8 cellular contexts compared by ENCODE assay signal in the genomic region with DNA sequence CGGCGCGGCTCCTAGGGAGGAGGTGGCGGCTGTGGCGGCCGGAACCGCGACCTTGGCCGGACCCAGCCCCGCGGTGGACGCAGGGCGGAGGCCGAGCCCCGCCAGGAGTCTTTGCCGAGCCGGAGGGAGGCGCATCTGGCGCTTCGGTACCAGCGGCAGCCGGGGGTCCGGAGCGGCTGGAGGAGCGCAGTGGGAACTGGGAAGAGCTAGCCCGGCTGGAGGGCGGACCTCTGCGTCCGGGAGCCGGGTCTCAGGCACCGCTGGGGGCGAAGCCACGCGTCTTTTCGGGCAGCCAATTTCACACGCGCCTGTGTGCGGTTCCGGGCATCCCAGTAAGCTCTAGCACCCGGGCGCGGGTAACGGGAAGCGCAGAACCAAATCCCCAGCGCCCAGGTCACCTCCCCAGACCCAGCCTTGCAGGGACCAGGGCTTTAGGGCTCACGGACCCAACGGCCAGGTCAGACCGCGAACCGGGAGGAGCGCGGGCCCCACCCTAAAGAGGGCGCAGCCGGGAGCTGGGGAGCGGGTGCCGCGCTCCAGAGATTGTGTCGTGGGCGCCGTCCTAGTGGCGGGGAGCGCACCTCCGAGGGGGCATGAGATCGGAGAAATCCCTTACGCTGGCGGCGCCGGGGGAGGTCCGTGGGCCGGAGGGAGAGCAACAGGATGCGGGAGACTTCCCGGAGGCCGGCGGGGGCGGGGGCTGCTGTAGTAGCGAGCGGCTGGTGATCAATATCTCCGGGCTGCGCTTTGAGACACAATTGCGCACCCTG.
DNase-seq lines count a peak whose midpoint lies in the region; ATAC-seq, FAIRE-seq and TF ChIP-seq lines count a peak whose summit lies in the region.

No MANE protein-coding gene starts in this region.

- peaks cover 7% of the 10 kb centered on the region for H3K36me3 Mint-ChIP-seq in astrocyte (ENCODE audit: low read depth, unreplicated experiment)

- H3K27me3 Mint-ChIP-seq in astrocyte (ENCODE audit: low read depth, unreplicated experiment): peaks cover 16% of the 10 kb centered on the region

- H2AFZ ChIP-seq in astrocyte (ENCODE audit: low read depth, low read length): peak overlapping the region; percentile 78

- peak overlapping the region; percentile 61 for H3K9ac ChIP-seq in astrocyte (ENCODE audit: low read length)

- H3K4me2 ChIP-seq in astrocyte (ENCODE audit: low read length): peak overlapping the region; percentile 88

- H3K9me3 Mint-ChIP-seq in astrocyte (ENCODE audit: unreplicated experiment): peaks cover 1% of the 10 kb centered on the region

- no peak for FAIRE-seq in astrocyte (lab: Jason Lieb, UNC)

- no peak for TF ChIP-seq POLR2A in testis (IDR thresholded peaks at IDR 0.05)

- peak; percentile 55 for DNase-seq in activated CD4-positive, alpha-beta T cell treated with anti-CD3 and anti-CD28 coated beads for 48 hours
- no peak for DNase-seq in activated CD4-positive, alpha-beta T cell treated with anti-CD3 and anti-CD28 coated beads, Interleukin-2, amount 50 U/mL, for 1 hour
- DNase-seq in astrocyte (ENCODE audit: low read depth): peak; percentile 8
- DNase-seq in lung (ENCODE audit: low spot score): no peak
- DNase-seq in testis: no peak
- DNase-seq in medulla oblongata (ENCODE audit: extremely low spot score): no peak

- ATAC-seq in lung (ENCODE audit: insufficient read depth, low FRiP score) (no peak), GM21786 (IDR thresholded peaks at IDR 0.05; ENCODE audit: unreplicated experiment) (no peak), GM21723 (IDR thresholded peaks at IDR 0.05; ENCODE audit: unreplicated experiment) (no peak)

- no peak overlapping the region for H3K27ac Mint-ChIP-seq in astrocyte (ENCODE audit: unreplicated experiment)

- intact Hi-C loops in testis (cut with DNase I; ENCODE audit: low total_unique reads): no loop called here

- H3K9me3 ChIP-seq in astrocyte (ENCODE audit: insufficient read depth, low read depth, low read length) (no peaks in the 10 kb centered on the region), lung (ENCODE audit: control insufficient read depth in 2 of 2, insufficient read depth in 1 of 2, low read length in 1 of 2) (peaks cover 0 to 6% of the 10 kb centered on the region in 2 donors), testis (no peaks in the 10 kb centered on the region)

- no peak for TF ChIP-seq CTCF in astrocyte (IDR thresholded peaks at IDR 0.05; ENCODE audit: insufficient read depth, low read depth, low read length)
- TF ChIP-seq CTCF in lung (IDR thresholded peaks at IDR 0.05; ENCODE audit: control extremely low read depth, extremely low read depth): no peak
- TF ChIP-seq CTCF in testis (IDR thresholded peaks at IDR 0.05): no peak

- H3K27me3 ChIP-seq in astrocyte (ENCODE audit: insufficient read depth, low read length) (peaks cover 12% of the 10 kb centered on the region), lung (ENCODE audit: control insufficient read depth, insufficient read depth) (peaks cover 8% of the 10 kb centered on the region), testis (no peaks in the 10 kb centered on the region)

- peak overlapping the region; percentile 82 for H3K4me3 Mint-ChIP-seq in astrocyte (ENCODE audit: unreplicated experiment)

- H3K27ac ChIP-seq in astrocyte (ENCODE audit: low read depth, low read length) (no peak overlapping the region), lung (ENCODE audit: low read depth in 1 of 2, low read length in 1 of 2) (no peak overlapping the region), testis (no peak overlapping the region)

- H3K4me1 ChIP-seq in astrocyte (ENCODE audit: insufficient read depth, low read length): peaks cover 9% of the 10 kb centered on the region
- H3K4me1 ChIP-seq in lung (ENCODE audit: control insufficient read depth in 2 of 2, insufficient read depth in 2 of 2, low read length in 2 of 2): peaks cover 0 to 13% of the 10 kb centered on the region in 2 donors
- peaks cover 5% of the 10 kb centered on the region for H3K4me1 ChIP-seq in testis

- H3K79me2 ChIP-seq in astrocyte (ENCODE audit: insufficient read depth, low read length): peaks cover 3% of the 10 kb centered on the region

- 0 to 2% methylated on average over 79 to 80 of the region's 80 CpGs for WGBS in lung, 2 donors
- WGBS in testis, 2 donors: 0 to 1% methylated on average over 7 to 73 of the region's 80 CpGs

- no peaks in the 10 kb centered on the region for H4K20me1 ChIP-seq in astrocyte (ENCODE audit: insufficient read depth, low read length)

- H3K36me3 ChIP-seq in astrocyte (ENCODE audit: insufficient read depth, low read length) (no peaks in the 10 kb centered on the region), lung (ENCODE audit: control insufficient read depth in 2 of 2, insufficient read depth in 2 of 2, low read length in 2 of 2) (no peaks in the 10 kb centered on the region), testis (ENCODE audit: low read depth, missing control alignments) (no peaks in the 10 kb centered on the region)

- no peaks in the 10 kb centered on the region for H3K4me1 Mint-ChIP-seq in astrocyte (ENCODE audit: low read depth, unreplicated experiment)

- H3K4me3 ChIP-seq in astrocyte (ENCODE audit: insufficient read depth, low read depth, low read length) (peak overlapping the region; percentile 56), lung (peak overlapping the region; percentile 21), testis (peak overlapping the region; percentile 31 to 51)

Comparison
In these comparisons a context has a peak if more than half of its experiments do, and no peak if none do; other contexts are left out.
1. DNase-seq: peak in activated CD4-positive, alpha-beta T cell treated with anti-CD3 and anti-CD28 coated beads for 48 hours (single experiment) and astrocyte (single experiment); none in activated CD4-positive, alpha-beta T cell treated with anti-CD3 and anti-CD28 coated beads, Interleukin-2, amount 50 U/mL, for 1 hour (single experiment), lung (single experiment), testis (single experiment) and medulla oblongata (single experiment).
2. Peak in every context shown above with its lines, with median percentiles within 50 percentile points of each other: H3K4me3 ChIP-seq.